27 cellular contexts compared by ENCODE assay signal in genomic region chr12:100238801-100239200, GRCh38. TPM values are rescaled to one million over a fixed set of nuclear protein-coding genes. Genes with fewer than 3 reads are reported as not detected.
"Had no signal": no experiment of that assay in that cellular context is flagged by ENCODE, and none has a peak within 500 bp of the region (broad histone marks: within the 10 kb centered on the region; RNA-seq: fewer than 3 reads in every experiment).

No MANE protein-coding gene starts in this region.

- H3K9me3 ChIP-seq: colonic mucosa, esophagus muscularis mucosa, esophagus squamous epithelium, gastrocnemius medialis, heart left ventricle, heart right ventricle had no signal

- H3K36me3 ChIP-seq: colonic mucosa, esophagus muscularis mucosa, esophagus squamous epithelium, gastrocnemius medialis, heart left ventricle, heart right ventricle had no signal

- H3K27me3 ChIP-seq: colonic mucosa, dorsolateral prefrontal cortex, esophagus muscularis mucosa, esophagus squamous epithelium, foreskin keratinocyte, gastrocnemius medialis, heart left ventricle, heart right ventricle had no signal

- H3K4me1 ChIP-seq: colonic mucosa, foreskin keratinocyte, gastrocnemius medialis, heart right ventricle had no signal

- DNase-seq: colonic mucosa; cortex of kidney; dermis blood vessel endothelial cell; dorsolateral prefrontal cortex; effector CD4-positive, alpha-beta T cell; effector CD8-positive, alpha-beta T cell; effector memory CD4-positive, alpha-beta T cell; effector memory CD8-positive, alpha-beta T cell; endodermal cell; erythroblast; esophagus squamous epithelium; foreskin fibroblast; foreskin keratinocyte; foreskin melanocyte; gastrocnemius medialis; glutamatergic neuron; head of caudate nucleus; heart left ventricle; heart right ventricle had no signal

- FAIRE-seq: colon, endometrium, endothelial cell of umbilical vein, frontal cortex had no signal

- H3K4me3 ChIP-seq: colonic mucosa, coronary artery, dorsolateral prefrontal cortex, esophagus muscularis mucosa, esophagus squamous epithelium, gastrocnemius medialis, heart left ventricle, heart right ventricle had no signal

- H3K27ac ChIP-seq: colonic mucosa, coronary artery, dorsolateral prefrontal cortex, epithelial cell of prostate, esophagus muscularis mucosa, esophagus squamous epithelium, foreskin keratinocyte, gastrocnemius medialis, heart left ventricle, heart right ventricle had no signal

- ATAC-seq: effector memory CD8-positive, alpha-beta T cell; esophagus mucosa; foreskin keratinocyte; gastrocnemius medialis; heart left ventricle; heart right ventricle had no signal

RNA-seq across cellular contexts. Expression of gene DEPDC4, which starts 28.1 kb away (rescaled TPM):
- total RNA-seq: gastrocnemius medialis had no signal
